ENCODE assay signal across 1 cellular context in the genomic region with DNA sequence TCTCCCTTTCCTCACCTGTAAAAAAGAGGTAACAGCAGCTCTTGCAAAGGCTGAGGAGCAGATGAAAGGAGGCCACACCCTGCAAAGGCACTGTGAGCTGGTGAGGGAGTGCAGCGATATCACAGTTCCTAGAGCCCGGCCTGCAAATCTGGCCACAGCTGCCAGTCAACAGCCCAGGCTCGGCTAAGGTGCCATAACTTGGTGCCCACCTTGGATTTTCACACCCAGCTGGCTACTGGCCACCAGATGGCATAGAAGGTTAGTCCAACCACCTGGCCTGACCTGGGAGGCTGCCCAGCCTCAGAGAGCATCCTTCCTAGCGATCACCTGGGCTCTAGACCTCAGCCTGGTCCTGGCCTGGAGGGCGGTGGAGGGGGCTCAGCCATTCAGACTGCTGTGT.
A peak's percentile ranks its signal among the peaks of the same experiment; 100 is the strongest.
TF ChIP-seq lines count a peak whose summit lies in the region.

No MANE protein-coding gene starts in this region.

TF ChIP-seq in HepG2, 621 proteins besides CTCF, POLR2A, EP300 and RAD21:
- TF ChIP-seq STAG1 (CRISPR knock-in tag; IDR thresholded peaks at IDR 0.05) (peak; percentile 60), ZNF101 (CRISPR knock-in tag; IDR thresholded peaks at IDR 0.05; ENCODE audit: borderline replicate concordance, low read depth) (no peak), ETS1 (CRISPR knock-in tag; IDR thresholded peaks at IDR 0.05) (no peak), KLF12 (CRISPR knock-in tag; IDR thresholded peaks at IDR 0.05; ENCODE audit: borderline replicate concordance) (no peak), ZNF280B (CRISPR knock-in tag; IDR thresholded peaks at IDR 0.05; ENCODE audit: borderline replicate concordance) (0 out of 2 replicates have a peak, but pooled peaks have one; percentile 32), ZNF800 (CRISPR knock-in tag; IDR thresholded peaks at IDR 0.05) (no peak), NRL (CRISPR knock-in tag; IDR thresholded peaks at IDR 0.05; ENCODE audit: borderline replicate concordance) (0 out of 2 replicates have a peak, but pooled peaks have one; percentile 27), TEAD2 (CRISPR knock-in tag; IDR thresholded peaks at IDR 0.05) (no peak), MTERF4 (CRISPR knock-in tag; IDR thresholded peaks at IDR 0.05) (no peak), ZNF33A (CRISPR knock-in tag; IDR thresholded peaks at IDR 0.05; ENCODE audit: borderline replicate concordance) (no peak), ATF6 (CRISPR knock-in tag; conservative IDR thresholded peaks at IDR 0.05) (no peak), SP140L (CRISPR knock-in tag; IDR thresholded peaks at IDR 0.05; ENCODE audit: borderline replicate concordance) (no peak), MED1 (CRISPR knock-in tag; IDR thresholded peaks at IDR 0.05) (no peak), ZNF768 (CRISPR knock-in tag; IDR thresholded peaks at IDR 0.05) (peak; percentile 75; the same call in 1 of the 2 replicates), MEIS2 (CRISPR knock-in tag; IDR thresholded peaks at IDR 0.05) (no peak), GABPA (IDR thresholded peaks at IDR 0.05; ENCODE audit: low read depth, low read length) (no peak), GABPA (CRISPR knock-in tag; IDR thresholded peaks at IDR 0.05; ENCODE audit: low read depth) (no peak)
- TF ChIP-seq, protein P1, sequence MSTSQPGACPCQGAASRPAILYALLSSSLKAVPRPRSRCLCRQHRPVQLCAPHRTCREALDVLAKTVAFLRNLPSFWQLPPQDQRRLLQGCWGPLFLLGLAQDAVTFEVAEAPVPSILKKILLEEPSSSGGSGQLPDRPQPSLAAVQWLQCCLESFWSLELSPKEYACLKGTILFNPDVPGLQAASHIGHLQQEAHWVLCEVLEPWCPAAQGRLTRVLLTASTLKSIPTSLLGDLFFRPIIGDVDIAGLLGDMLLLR (CRISPR knock-in tag; IDR thresholded peaks at IDR 0.05) = 0 out of 2 replicates have a peak, but pooled peaks have one; percentile 31
- TF ChIP-seq, protein P2, sequence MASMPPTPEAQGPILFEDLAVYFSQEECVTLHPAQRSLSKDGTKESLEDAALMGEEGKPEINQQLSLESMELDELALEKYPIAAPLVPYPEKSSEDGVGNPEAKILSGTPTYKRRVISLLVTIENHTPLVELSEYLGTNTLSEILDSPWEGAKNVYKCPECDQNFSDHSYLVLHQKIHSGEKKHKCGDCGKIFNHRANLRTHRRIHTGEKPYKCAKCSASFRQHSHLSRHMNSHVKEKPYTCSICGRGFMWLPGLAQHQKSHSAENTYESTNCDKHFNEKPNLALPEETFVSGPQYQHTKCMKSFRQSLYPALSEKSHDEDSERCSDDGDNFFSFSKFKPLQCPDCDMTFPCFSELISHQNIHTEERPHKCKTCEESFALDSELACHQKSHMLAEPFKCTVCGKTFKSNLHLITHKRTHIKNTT (CRISPR knock-in tag; IDR thresholded peaks at IDR 0.05) = no peak
